13 cellular contexts compared by ENCODE assay signal in genomic region chr6:35165630-35166071, GRCh38. TPM values are rescaled to one million over a fixed set of nuclear protein-coding genes. Genes with fewer than 3 reads are reported as not detected.
A peak's percentile ranks its signal among the peaks of the same experiment; 100 is the strongest.
DNase-seq lines count a peak whose midpoint lies in the region; ATAC-seq, FAIRE-seq and TF ChIP-seq lines count a peak whose summit lies in the region.
"Had no signal": no experiment of that assay in that cellular context is flagged by ENCODE, and none has a peak within 500 bp of the region (broad histone marks: within the 10 kb centered on the region; RNA-seq: fewer than 3 reads in every experiment).

No MANE protein-coding gene starts in this region.

- POLR2A ChIA-PET in activated CD4-positive, alpha-beta T cell treated with anti-CD3 and anti-CD28 coated beads for 36 hours (lab: Charles Lee), result no interaction called here

- intact Hi-C loops in activated CD4-positive, alpha-beta T cell treated with anti-CD3 and anti-CD28 coated beads for 36 hours (cut with DNase I, micrococcal nuclease), result no loop called here

- no peak overlapping the region for H3K4me3 Mint-ChIP-seq in activated CD4-positive, alpha-beta T cell treated with anti-CD3 and anti-CD28 coated beads for 36 hours
- H3K4me3 Mint-ChIP-seq: CD14-positive monocyte had no signal

- peaks cover 2% of the 10 kb centered on the region for H3K4me1 Mint-ChIP-seq in activated CD4-positive, alpha-beta T cell treated with anti-CD3 and anti-CD28 coated beads for 36 hours
- H3K4me1 Mint-ChIP-seq: CD14-positive monocyte had no signal

- peaks cover 18% of the 10 kb centered on the region for H3K27me3 Mint-ChIP-seq in activated CD4-positive, alpha-beta T cell treated with anti-CD3 and anti-CD28 coated beads for 36 hours

- no peak for FAIRE-seq in bronchial epithelial cell (lab: Jason Lieb, UNC)
- FAIRE-seq: urothelium cell line had no signal

- CTCF ChIA-PET in activated CD4-positive, alpha-beta T cell treated with anti-CD3 and anti-CD28 coated beads for 36 hours (lab: Charles Lee), result interaction anchor here (0.9 to 1.5 kb wide), 3 partner anchors 33 to 44 kb away, joined by 3 to 4 read pairs (median 3); no protein-coding TSS in a partner anchor

- no peaks in the 10 kb centered on the region for H3K27me3 ChIP-seq in bronchial epithelial cell (ENCODE audit: control insufficient read depth, insufficient read depth, low read length)
- H3K27me3 ChIP-seq in mucosa of rectum (ENCODE audit: control insufficient read depth in 2 of 2, insufficient read depth in 2 of 2, low read length in 2 of 2), result peaks cover 0 to 4% of the 10 kb centered on the region in 2 donors
- H3K27me3 ChIP-seq in SJCRH30, result no peaks in the 10 kb centered on the region

- H3K9me3 Mint-ChIP-seq in activated CD4-positive, alpha-beta T cell treated with anti-CD3 and anti-CD28 coated beads for 36 hours (ENCODE audit: low read depth), result no peaks in the 10 kb centered on the region

- ATAC-seq in activated CD4-positive, alpha-beta T cell treated with anti-CD3 and anti-CD28 coated beads for 36 hours, result no peak

- H3K4me1 ChIP-seq in mucosa of rectum (ENCODE audit: control insufficient read depth in 2 of 2, insufficient read depth in 2 of 2, low read length in 2 of 2), result peaks cover 15 to 20% of the 10 kb centered on the region in 2 donors
- peaks cover 3% of the 10 kb centered on the region; the same call in 1 of the 2 replicates for H3K4me1 ChIP-seq in SJCRH30

- H3K9ac ChIP-seq in mucosa of rectum (ENCODE audit: low read depth in 1 of 2, low read length in 2 of 2), result peak overlapping the region; percentile 34 to 35

- H3K4me3 ChIP-seq in bronchial epithelial cell (ENCODE audit: low read depth, low read length), result no peak overlapping the region
- H3K4me3 ChIP-seq in mucosa of rectum (ENCODE audit: low read length in 2 of 2), result no peak overlapping the region
- H3K4me3 ChIP-seq in SJCRH30, result no peak overlapping the region

- H3K27ac Mint-ChIP-seq in activated CD4-positive, alpha-beta T cell treated with anti-CD3 and anti-CD28 coated beads for 36 hours, result no peak overlapping the region
- H3K27ac Mint-ChIP-seq: CD14-positive monocyte had no signal

- TF ChIP-seq CTCF in bronchial epithelial cell (IDR thresholded peaks at IDR 0.05; ENCODE audit: insufficient read depth, low read length, severe bottlenecking), result no peak

- H3K36me3 Mint-ChIP-seq in activated CD4-positive, alpha-beta T cell treated with anti-CD3 and anti-CD28 coated beads for 36 hours (ENCODE audit: low read depth), result no peaks in the 10 kb centered on the region
- H3K36me3 Mint-ChIP-seq: CD14-positive monocyte had no signal

- H3K36me3 ChIP-seq in bronchial epithelial cell (ENCODE audit: control insufficient read depth, insufficient read depth, low read length) (no peaks in the 10 kb centered on the region), mucosa of rectum (ENCODE audit: control insufficient read depth in 2 of 2, insufficient read depth in 2 of 2, low read length in 2 of 2) (no peaks in the 10 kb centered on the region), SJCRH30 (no peaks in the 10 kb centered on the region)

- H3K27ac ChIP-seq in mucosa of rectum (ENCODE audit: low read depth in 2 of 2, low read length in 2 of 2) (peak overlapping the region; percentile 62 to 73), SJCRH30 (no peak overlapping the region)

- H3K9me3 ChIP-seq in mucosa of rectum (ENCODE audit: control insufficient read depth in 2 of 2, low read length in 2 of 2) (no peaks in the 10 kb centered on the region), SJCRH30 (replicated peaks) (no peaks in the 10 kb centered on the region)

- peak; percentile 37 for DNase-seq in COLO668 (lab: John Stamatoyannopoulos, UW; ENCODE audit: unreplicated experiment)
- peak; percentile 18 for DNase-seq in LoVo (ENCODE audit: low spot score)
- DNase-seq in bronchial epithelial cell (ENCODE audit: low read depth), result peak; percentile 95
- no peak for DNase-seq in AG20443 (ENCODE audit: low spot score)
- DNase-seq in activated CD4-positive, alpha-beta T cell treated with anti-CD3 and anti-CD28 coated beads for 36 hours, result no peak
- DNase-seq in 8988T, result no peak
- DNase-seq in SJCRH30, result no peak
- DNase-seq: effector memory CD4-positive, alpha-beta T cell had no signal

RNA-seq across cellular contexts. Expression of gene TCP11, which starts 24.5 kb away (rescaled TPM):
- total RNA-seq in bronchial epithelial cell, result not detected in 2 replicates
- not detected for total RNA-seq in activated CD4-positive, alpha-beta T cell treated with anti-CD3 and anti-CD28 coated beads for 36 hours
- total RNA-seq in SJCRH30 (2014; rRNA removed; shearing (Covaris generic)), result not detected in 2 replicates
- total RNA-seq: skeletal muscle tissue; T-helper 2 cell treated with Interferon-gamma antibody and Interleukin-4, amounts not matched to agents 100 ng/mL and 5 ng/mL, for 36 hours had no signal

RNA-seq across cellular contexts. Expression of gene SCUBE3, which starts 48.1 kb away (rescaled TPM):
- total RNA-seq in bronchial epithelial cell, result not detected in 2 replicates
- not detected for total RNA-seq in activated CD4-positive, alpha-beta T cell treated with anti-CD3 and anti-CD28 coated beads for 36 hours
- total RNA-seq in SJCRH30 (2014; rRNA removed; shearing (Covaris generic)), result 0.28 and 0.36 TPM in 2 replicates
- total RNA-seq: T-helper 2 cell treated with Interferon-gamma antibody and Interleukin-4, amounts not matched to agents 100 ng/mL and 5 ng/mL, for 36 hours had no signal

Comparison
In these comparisons a context has a peak if more than half of its experiments do, and no peak if none do; other contexts are left out.
1. DNase-seq: peak in COLO668 (single experiment), LoVo (single experiment) and bronchial epithelial cell (single experiment); none in AG20443 (single experiment), activated CD4-positive, alpha-beta T cell treated with anti-CD3 and anti-CD28 coated beads for 36 hours (single experiment), 8988T (single experiment) and SJCRH30 (0 of 2).